Comparison of ENCODE assay signal across 8 cellular contexts in the genomic region with DNA sequence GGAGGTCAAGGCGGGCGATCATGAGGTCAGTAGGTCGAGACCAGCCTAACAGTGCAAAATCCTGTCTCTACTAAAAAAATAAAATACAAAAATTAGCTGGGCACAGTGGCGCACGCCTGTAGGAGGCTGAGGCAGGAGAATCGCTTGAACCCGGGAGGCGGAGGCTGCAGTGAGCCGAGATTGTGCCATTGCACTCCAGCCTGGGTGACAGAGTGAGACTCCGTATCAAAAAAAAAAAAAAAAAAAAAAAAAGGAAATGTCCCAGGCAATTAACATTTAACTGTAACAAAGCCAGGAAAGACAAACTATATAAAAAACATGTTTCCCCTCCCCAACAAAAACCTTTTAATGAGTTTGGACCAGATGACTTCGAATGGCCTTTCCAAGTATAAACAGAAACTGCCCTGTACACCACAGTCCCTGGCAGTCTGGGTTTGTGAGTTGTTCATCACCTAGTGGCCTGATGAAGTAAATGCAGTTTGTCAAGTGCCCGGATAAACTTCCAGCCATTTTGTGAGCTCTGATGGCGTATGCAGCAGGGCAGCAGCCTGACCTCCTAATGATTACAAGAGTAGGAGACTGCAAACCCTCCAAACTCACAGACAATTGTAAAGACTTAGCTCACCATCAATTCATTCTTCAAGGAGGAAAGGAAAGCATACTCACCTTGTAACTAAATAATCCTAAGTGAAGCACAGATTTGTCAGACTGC. TPM values are rescaled to one million over a fixed set of nuclear protein-coding genes. Genes with fewer than 3 reads are reported as not detected.
A peak's percentile ranks its signal among the peaks of the same experiment; 100 is the strongest.
DNase-seq lines count a peak whose midpoint lies in the region; ATAC-seq and TF ChIP-seq lines count a peak whose summit lies in the region.

No MANE protein-coding gene starts in this region.

- TF ChIP-seq CTCF in OCI-LY1 (IDR thresholded peaks at IDR 0.05; ENCODE audit: low read length), result peak; percentile 83
- peak; percentile 84 to 95 (median 92) for TF ChIP-seq CTCF in testis (IDR thresholded peaks at IDR 0.05)

- H3K4me3 ChIP-seq in OCI-LY1 (ENCODE audit: low read depth, low read length, poor library complexity, severe bottlenecking) (no peak overlapping the region), muscle layer of duodenum (ENCODE audit: low read depth in 1 of 2, low read length in 2 of 2) (peak overlapping the region in 1 of 2 donors; percentile 40), testis (no peak overlapping the region)

- peak overlapping the region; percentile 67 to 70 for H3K4me3 Mint-ChIP-seq in activated T-cell treated with anti-CD3 and anti-CD28 coated beads, Interleukin-2, amount 50 U/mL, for 72 hours

- no peaks in the 10 kb centered on the region for H3K9me3 Mint-ChIP-seq in activated T-cell treated with anti-CD3 and anti-CD28 coated beads, Interleukin-2, amount 50 U/mL, for 72 hours

- H3K4me2 ChIP-seq in OCI-LY1 (ENCODE audit: low read length), result peak overlapping the region; percentile 45

- TF ChIP-seq POLR2A in testis (IDR thresholded peaks at IDR 0.05), result no peak

- peak overlapping the region; percentile 96; the same call in 1 of the 2 replicates for H2AFZ ChIP-seq in OCI-LY1 (ENCODE audit: low read length)

- peak overlapping the region; percentile 69 for H3K27ac ChIP-seq in OCI-LY1 (ENCODE audit: low read depth, low read length, poor library complexity, severe bottlenecking)
- peak overlapping the region; percentile 90 for H3K27ac ChIP-seq in muscle layer of duodenum (ENCODE audit: low read length)
- H3K27ac ChIP-seq in testis, result peak overlapping the region; percentile 81 to 85

- H3K27me3 Mint-ChIP-seq in activated T-cell treated with anti-CD3 and anti-CD28 coated beads, Interleukin-2, amount 50 U/mL, for 72 hours (ENCODE audit: low read depth), result no peaks in the 10 kb centered on the region

- no peaks in the 10 kb centered on the region for H3K27me3 ChIP-seq in OCI-LY1 (ENCODE audit: insufficient read depth, low read length)
- H3K27me3 ChIP-seq in muscle layer of duodenum (ENCODE audit: low read depth, low read length), result no peaks in the 10 kb centered on the region
- H3K27me3 ChIP-seq in testis, result no peaks in the 10 kb centered on the region

- H3K36me3 ChIP-seq in OCI-LY1 (ENCODE audit: insufficient read depth, low read length) (peaks cover 19% of the 10 kb centered on the region; the same call in 1 of the 2 replicates), muscle layer of duodenum (ENCODE audit: control insufficient read depth in 1 of 2, insufficient read depth in 2 of 2, low read length in 2 of 2) (peaks cover 0 to 10% of the 10 kb centered on the region in 2 donors), testis (ENCODE audit: low read depth, missing control alignments) (no peaks in the 10 kb centered on the region)

- in situ Hi-C loops in KBM-7 (cut with MboI; ENCODE audit: low pct_unique_long_range_greater_than_20kb, low sequenced_read_pairs), result no loop called here

- DNase-seq in DMS53 (lab: John Stamatoyannopoulos, UW) (peak; percentile 93), KBM-7 (peak; percentile 84), testis (peak; percentile 86)
- DNase-seq in activated T-cell treated with anti-CD3 and anti-CD28 coated beads, Interleukin-2, amount 50 U/mL, for 72 hours, result peak; percentile 61 to 69

- peaks cover 59% of the 10 kb centered on the region for H3K4me1 Mint-ChIP-seq in activated T-cell treated with anti-CD3 and anti-CD28 coated beads, Interleukin-2, amount 50 U/mL, for 72 hours (ENCODE audit: low read depth)

- intact Hi-C loops in testis (cut with DNase I; ENCODE audit: low total_unique reads), result no loop called here

- H3K9ac ChIP-seq in OCI-LY1 (ENCODE audit: low read length), result peak overlapping the region; percentile 44; the same call in 1 of the 2 replicates

- ATAC-seq in GM21576 (IDR thresholded peaks at IDR 0.05; ENCODE audit: unreplicated experiment) (peak; percentile 75), esophagus mucosa (peak; percentile 83)
- ATAC-seq in activated T-cell treated with anti-CD3 and anti-CD28 coated beads, Interleukin-2, amount 50 U/mL, for 72 hours (replicated peaks in 1 of 2), result peak; percentile 49 to 56

- no peaks in the 10 kb centered on the region for H3K9me3 ChIP-seq in OCI-LY1 (ENCODE audit: low read length)
- H3K9me3 ChIP-seq in muscle layer of duodenum (ENCODE audit: control insufficient read depth in 1 of 2, low read length in 2 of 2), result no peaks in the 10 kb centered on the region
- no peaks in the 10 kb centered on the region for H3K9me3 ChIP-seq in testis

- peaks cover 11 to 32% of the 10 kb centered on the region in 2 donors for H3K36me3 Mint-ChIP-seq in activated T-cell treated with anti-CD3 and anti-CD28 coated beads, Interleukin-2, amount 50 U/mL, for 72 hours (ENCODE audit: insufficient read depth in 2 of 2)

- peak overlapping the region; percentile 91 for H3K27ac Mint-ChIP-seq in activated T-cell treated with anti-CD3 and anti-CD28 coated beads, Interleukin-2, amount 50 U/mL, for 72 hours

- H3K9me2 ChIP-seq in OCI-LY1 (ENCODE audit: low read depth, low read length), result no peaks in the 10 kb centered on the region

- H3F3A ChIP-seq in OCI-LY1 (ENCODE audit: insufficient read depth, low read length), result no peaks in the 10 kb centered on the region

- H3K79me2 ChIP-seq in OCI-LY1 (ENCODE audit: insufficient read depth, low read length), result no peaks in the 10 kb centered on the region

- H4K20me1 ChIP-seq in OCI-LY1 (ENCODE audit: insufficient read depth, low read length), result no peaks in the 10 kb centered on the region

- peaks cover 23% of the 10 kb centered on the region for H3K4me1 ChIP-seq in OCI-LY1 (ENCODE audit: insufficient read depth, low read length, severe bottlenecking)
- peaks cover 4 to 6% of the 10 kb centered on the region in 2 donors for H3K4me1 ChIP-seq in muscle layer of duodenum (ENCODE audit: control insufficient read depth in 1 of 2, insufficient read depth in 2 of 2, low read length in 2 of 2)
- peaks cover 14% of the 10 kb centered on the region for H3K4me1 ChIP-seq in testis

- 61 to 63% methylated on average over 13 of the region's 13 CpGs for WGBS in testis, 2 donors

RNA-seq across cellular contexts. Expression of a gene that starts 16.6 kb away (rescaled TPM):
- total RNA-seq in activated T-cell treated with anti-CD3 and anti-CD28 coated beads, Interleukin-2, amount 50 U/mL, for 72 hours, result 100 to 1,000 TPM; 270 to 291 TPM
- total RNA-seq in esophagus mucosa (214 TPM), testis (100 to 1,000 TPM; 144 to 200 TPM)
- polyA plus RNA-seq in testis (ENCODE audit: insufficient read depth, low read depth, low replicate concordance), result 270 TPM
